12 cellular contexts compared by ENCODE assay signal in the genomic region with DNA sequence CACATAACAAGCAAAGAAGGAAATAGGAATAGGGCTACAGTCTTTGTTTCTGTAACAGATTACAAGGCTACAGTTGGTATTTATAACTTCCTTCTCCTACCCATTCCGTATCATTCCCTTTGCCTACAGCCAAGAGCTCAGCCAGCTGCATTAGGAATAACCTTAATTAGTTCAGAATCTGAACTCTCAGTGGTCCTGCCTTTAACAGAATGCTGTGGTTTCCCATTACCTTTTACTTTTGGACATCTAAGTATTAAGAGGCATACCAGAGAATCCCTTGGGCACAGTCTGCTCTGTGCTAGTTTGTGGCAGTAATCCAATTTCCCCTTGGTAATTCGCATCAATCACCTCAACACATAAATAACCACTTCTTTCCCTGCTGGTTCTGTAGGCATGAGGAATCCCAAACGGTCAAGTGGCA. TPM values are rescaled to one million over a fixed set of nuclear protein-coding genes. Genes with fewer than 3 reads are reported as not detected.
DNase-seq lines count a peak whose midpoint lies in the region; ATAC-seq and TF ChIP-seq lines count a peak whose summit lies in the region.
"Had no signal": no experiment of that assay in that cellular context is flagged by ENCODE, and none has a peak within 500 bp of the region (broad histone marks: within the 10 kb centered on the region; RNA-seq: fewer than 3 reads in every experiment).

No MANE protein-coding gene starts in this region.

- H3K27ac ChIP-seq in ascending aorta (peak overlapping the region; percentile 1 to 51), aorta (ENCODE audit: low read depth in 1 of 2, low read length in 2 of 2) (no peak overlapping the region)
- H3K27ac ChIP-seq: RWPE1 had no signal

- intact Hi-C loops in Right ventricle myocardium superior (cut with DNase I) (no loop called here), cardiac septum (cut with DNase I) (no loop called here), ascending aorta (cut with DNase I) (no loop called here), left ventricle myocardium superior (cut with micrococcal nuclease) (no loop called here), aorta (cut with DNase I) (no loop called here)

- peak; percentile 44 for ATAC-seq in Right ventricle myocardium superior (ENCODE audit: poor library complexity)
- ATAC-seq in left ventricle myocardium superior, result peak; percentile 62
- peak; percentile 54 for ATAC-seq in aorta (ENCODE audit: low FRiP score)
- no peak for ATAC-seq in HG03469 (IDR thresholded peaks at IDR 0.05; ENCODE audit: unreplicated experiment)

- DNase-seq in Right ventricle myocardium superior (no peak), cardiac septum (ENCODE audit: low spot score) (no peak), ascending aorta (ENCODE audit: low spot score in 2 of 2) (no peak), left ventricle myocardium superior (no peak), aorta (no peak), pons (ENCODE audit: low spot score) (no peak), NCI-H146 (lab: John Stamatoyannopoulos, UW) (no peak)
- DNase-seq: NCI-H226 had no signal

- 3 to 6% methylated on average over 3 of the region's 3 CpGs for WGBS in aorta, 2 donors

- peaks cover 8 to 23% of the 10 kb centered on the region in 2 donors for H3K36me3 ChIP-seq in ascending aorta
- H3K36me3 ChIP-seq in aorta (ENCODE audit: control insufficient read depth in 1 of 2, insufficient read depth in 2 of 2, low read length in 1 of 2), result peaks cover 0 to 3% of the 10 kb centered on the region in 2 donors

- no peak for TF ChIP-seq CTCF in ascending aorta (IDR thresholded peaks at IDR 0.05)

- H3K4me1 ChIP-seq in ascending aorta (peaks cover 0 to 5% of the 10 kb centered on the region in 2 donors), aorta (ENCODE audit: control insufficient read depth in 1 of 2, insufficient read depth in 2 of 2, low read length in 2 of 2) (peaks cover 4 to 13% of the 10 kb centered on the region in 2 donors)

- no peak overlapping the region for H3K4me3 ChIP-seq in ascending aorta
- no peak overlapping the region for H3K4me3 ChIP-seq in aorta (ENCODE audit: low read length in 2 of 2)
- H3K4me3 ChIP-seq: smooth muscle cell had no signal

- H3K9me3 ChIP-seq in ascending aorta, result no peaks in the 10 kb centered on the region
- no peaks in the 10 kb centered on the region for H3K9me3 ChIP-seq in aorta (ENCODE audit: control insufficient read depth, low read length)

- no peaks in the 10 kb centered on the region for H3K27me3 ChIP-seq in ascending aorta
- H3K27me3 ChIP-seq in aorta (ENCODE audit: control insufficient read depth in 1 of 2, insufficient read depth in 2 of 2, low read length in 1 of 2), result no peaks in the 10 kb centered on the region

RNA-seq across cellular contexts. Expression of a gene that starts 44.2 kb away (rescaled TPM):
- total RNA-seq in Right ventricle myocardium superior (0.48 TPM), cardiac septum (0.62 TPM), ascending aorta (not detected), left ventricle myocardium superior (0.55 TPM), aorta (not detected)
- not detected for polyA plus RNA-seq in aorta
- total RNA-seq: smooth muscle cell, ureter had no signal

Comparison
In these comparisons a context has a peak if more than half of its experiments do, and no peak if none do; other contexts are left out.
1. H3K27ac ChIP-seq: peak in ascending aorta (2 of 2); none in aorta (0 of 2).